ENCODE assay signal across 1 cellular context in the genomic region with DNA sequence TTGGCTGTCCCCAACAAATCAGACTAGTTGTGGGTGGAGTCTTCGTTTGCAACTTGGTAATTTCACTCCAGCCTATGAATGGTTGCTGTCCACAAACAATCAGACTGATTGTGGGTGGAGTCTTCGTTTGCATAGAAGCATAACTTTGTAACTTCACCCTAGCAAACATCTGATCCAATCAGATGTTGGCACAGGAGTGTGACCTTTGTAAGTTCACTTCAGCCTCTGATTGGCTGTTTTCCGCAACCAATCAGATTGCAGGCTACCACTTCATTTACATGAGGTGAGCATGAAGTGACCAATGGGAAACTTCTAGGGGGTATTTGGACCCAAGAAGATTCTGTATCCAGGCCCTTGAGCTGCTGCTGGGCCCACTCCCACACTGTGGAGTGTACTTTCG.
TF ChIP-seq lines count a peak whose summit lies in the region.

No MANE protein-coding gene starts in this region.

TF ChIP-seq in GM12891, 5 proteins besides CTCF, POLR2A, EP300 and RAD21:
- TF ChIP-seq POLR2AphosphoS5 (IDR thresholded peaks at IDR 0.05; ENCODE audit: low read depth, low read length), result no peak
- TF ChIP-seq TAF1 (IDR thresholded peaks at IDR 0.05; ENCODE audit: low read depth, low read length), result no peak
- no peak for TF ChIP-seq PAX5 (IDR thresholded peaks at IDR 0.05; ENCODE audit: insufficient read depth, low read length, severe bottlenecking)
- TF ChIP-seq POU2F2 (IDR thresholded peaks at IDR 0.05; ENCODE audit: low read depth, low read length), result no peak
- no peak for TF ChIP-seq SPI1 (IDR thresholded peaks at IDR 0.05; ENCODE audit: low read depth, low read length)
